9 cellular contexts compared by ENCODE assay signal in the genomic region with DNA sequence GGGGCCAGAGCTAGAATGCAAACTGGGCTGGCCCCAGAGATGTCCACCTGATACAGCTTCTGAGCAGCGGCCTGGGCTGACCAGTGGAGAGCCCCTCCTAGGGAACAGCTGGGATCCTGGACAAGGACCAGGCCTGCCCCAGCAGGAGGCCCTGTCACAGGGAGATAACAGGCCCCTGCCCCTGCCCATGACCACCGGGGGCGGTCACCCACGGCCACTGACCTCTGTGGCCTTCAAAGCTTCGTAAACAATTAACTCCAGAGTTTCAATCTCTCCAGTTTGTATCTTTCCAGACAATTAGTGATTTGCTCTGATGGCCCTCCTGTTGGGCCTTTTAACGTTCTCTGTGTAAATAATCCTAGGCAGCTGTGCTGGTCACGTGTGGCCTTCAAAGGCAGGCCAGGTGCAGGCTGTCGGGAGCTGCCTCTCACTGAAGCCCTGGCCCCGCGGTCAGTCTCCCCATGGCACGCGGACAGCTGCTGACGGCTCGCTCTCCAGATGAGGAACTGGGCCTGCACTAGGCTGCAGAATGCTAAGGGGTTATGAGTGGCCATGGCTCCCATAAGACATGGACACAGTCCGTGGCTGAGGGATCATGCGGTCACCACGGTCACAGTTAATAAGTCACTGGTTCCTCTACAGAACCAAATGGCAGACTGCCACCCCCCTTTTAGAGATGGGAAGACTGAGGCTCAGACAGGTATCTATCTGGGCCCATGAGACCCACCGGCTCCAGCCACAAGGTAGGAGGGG.
DNase-seq lines count a peak whose midpoint lies in the region; TF ChIP-seq lines count a peak whose summit lies in the region.
"Had no signal": no experiment of that assay in that cellular context is flagged by ENCODE, and none has a peak within 500 bp of the region (broad histone marks: within the 10 kb centered on the region; RNA-seq: fewer than 3 reads in every experiment).

No MANE protein-coding gene starts in this region.

- H3K4me1 ChIP-seq in mucosa of rectum (ENCODE audit: control insufficient read depth in 2 of 2, insufficient read depth in 2 of 2, low read length in 2 of 2): peaks cover 31 to 41% of the 10 kb centered on the region in 2 donors

- H3K36me3 ChIP-seq in mucosa of rectum (ENCODE audit: control insufficient read depth in 2 of 2, insufficient read depth in 2 of 2, low read length in 2 of 2): no peaks in the 10 kb centered on the region

- H3K27me3 ChIP-seq in mucosa of rectum (ENCODE audit: control insufficient read depth in 2 of 2, insufficient read depth in 2 of 2, low read length in 2 of 2): no peaks in the 10 kb centered on the region

- H3K9me3 ChIP-seq in mucosa of rectum (ENCODE audit: control insufficient read depth in 2 of 2, low read length in 2 of 2): no peaks in the 10 kb centered on the region

- no peak overlapping the region for H3K9ac ChIP-seq in mucosa of rectum (ENCODE audit: low read depth in 1 of 2, low read length in 2 of 2)

- TF ChIP-seq CTCF in AG10803 (conservative IDR thresholded peaks at IDR 0.05; ENCODE audit: low read length): no peak

- H3K27ac ChIP-seq in caudate nucleus (ENCODE audit: low read depth, low read length) (peak overlapping the region; percentile 9), mucosa of rectum (ENCODE audit: low read depth in 2 of 2, low read length in 2 of 2) (peak overlapping the region; percentile 40 to 46)

- H3K4me3 ChIP-seq in AG10803 (ENCODE audit: low read length): no peak overlapping the region
- no peak overlapping the region for H3K4me3 ChIP-seq in mucosa of rectum (ENCODE audit: low read length in 2 of 2)

- peak; percentile 43 for DNase-seq in AG10803 (ENCODE audit: low read depth)
- peak; percentile 86 for DNase-seq in NCI-H2029 treated with DMSO at 0.1 percent for 48 hours (lab: John Stamatoyannopoulos, UW)
- peak in 6 of 61 donors; percentile 30 to 48 (median 41) for DNase-seq in caudate nucleus (lab: John Stamatoyannopoulos, UW)
- DNase-seq in T1000 (lab: John Stamatoyannopoulos, UW): no peak
- DNase-seq in activated CD4-positive, alpha-beta T cell treated with anti-CD3 and anti-CD28 coated beads, Interleukin-2, amount 50 U/mL, for 48 hours: no peak
- DNase-seq in NCI-H1694 (lab: John Stamatoyannopoulos, UW): no peak
- no peak for DNase-seq in activated T-cell treated with anti-CD3 and anti-CD28 coated beads for 4 hours
- DNase-seq: activated naive CD8-positive, alpha-beta T cell treated with anti-CD3 and anti-CD28 coated beads for 36 hours had no signal

Comparison
In these comparisons a context has a peak if more than half of its experiments do, and no peak if none do; other contexts are left out.
1. DNase-seq: peak in AG10803 (single experiment) and NCI-H2029 treated with DMSO at 0.1 percent for 48 hours (single experiment); none in T1000 (single experiment), activated CD4-positive, alpha-beta T cell treated with anti-CD3 and anti-CD28 coated beads, Interleukin-2, amount 50 U/mL, for 48 hours (0 of 2), NCI-H1694 (single experiment) and activated T-cell treated with anti-CD3 and anti-CD28 coated beads for 4 hours (single experiment).